Comparison of ENCODE assay signal across 18 cellular contexts in genomic region chr5:164869325-164869724, GRCh38.
DNase-seq lines count a peak whose midpoint lies in the region; ATAC-seq and TF ChIP-seq lines count a peak whose summit lies in the region.
"Had no signal": no experiment of that assay in that cellular context is flagged by ENCODE, and none has a peak within 500 bp of the region (broad histone marks: within the 10 kb centered on the region; RNA-seq: fewer than 3 reads in every experiment).

No MANE protein-coding gene starts in this region.

- peak overlapping the region; percentile 5 for H3K27ac Mint-ChIP-seq in activated B cell treated with CpG ODN at 0.5 μM for 24 hours
- H3K27ac Mint-ChIP-seq in natural killer cell, result no peak overlapping the region
- H3K27ac Mint-ChIP-seq: activated CD4-positive, alpha-beta T cell treated with anti-CD3 and anti-CD28 coated beads, Interleukin-2, amount 10 ng/mL, durations not matched to agents 24 days and 14 days had no signal

- no peak for DNase-seq in activated B cell treated with CpG ODN at 0.5 μM for 24 hours
- DNase-seq in NCI-H2196 treated with DMSO at 0.1 percent for 48 hours (lab: John Stamatoyannopoulos, UW; ENCODE audit: unreplicated experiment), result no peak
- DNase-seq in NCI-H446 treated with DMSO at 0.1 percent for 48 hours (lab: John Stamatoyannopoulos, UW), result no peak
- DNase-seq in natural killer cell, result no peak
- no peak for DNase-seq in stimulated activated CD4-positive, alpha-beta T cell treated with anti-CD3 and anti-CD28 coated beads, Interleukin-2, amount 100 ng/mL, for 48 hours
- DNase-seq: activated CD4-positive, alpha-beta T cell treated with anti-CD3 and anti-CD28 coated beads, Interleukin-2, amount 10 ng/mL, durations not matched to agents 24 days and 14 days; activated gamma-delta T cell treated with Interleukin-2 at 50 U/mL for 16 hours; adrenal gland; COR-L47; dermis blood vessel endothelial cell; NCI-H2029; NCI-H510A; small intestine; stimulated activated CD4-positive, alpha-beta T cell treated with anti-CD3 and anti-CD28 coated beads, Interleukin-4, amount 100 ng/mL, for 4 hours had no signal

- H3K4me1 Mint-ChIP-seq in activated B cell treated with CpG ODN at 0.5 μM for 24 hours (peaks cover 10% of the 10 kb centered on the region), natural killer cell (no peaks in the 10 kb centered on the region)
- H3K4me1 Mint-ChIP-seq: activated CD4-positive, alpha-beta T cell treated with anti-CD3 and anti-CD28 coated beads, Interleukin-2, amount 10 ng/mL, durations not matched to agents 24 days and 14 days had no signal

- CTCF ChIA-PET in activated B cell treated with CpG ODN at 0.5 μM for 24 hours (lab: Charles Lee), result no interaction called here

- POLR2A ChIA-PET in activated B cell treated with CpG ODN at 0.5 μM for 24 hours (lab: Charles Lee), result no interaction called here

- H3K4me3 Mint-ChIP-seq in activated B cell treated with CpG ODN at 0.5 μM for 24 hours (no peak overlapping the region), natural killer cell (no peak overlapping the region)
- H3K4me3 Mint-ChIP-seq: activated CD4-positive, alpha-beta T cell treated with anti-CD3 and anti-CD28 coated beads, Interleukin-2, amount 10 ng/mL, durations not matched to agents 24 days and 14 days had no signal

- intact Hi-C loops in activated B cell treated with CpG ODN at 0.5 μM for 24 hours (cut with micrococcal nuclease) (no loop called here), natural killer cell (cut with micrococcal nuclease) (no loop called here)

- H3K9me3 Mint-ChIP-seq in activated B cell treated with CpG ODN at 0.5 μM for 24 hours (peaks cover 4% of the 10 kb centered on the region), natural killer cell (peaks cover 14 to 18% of the 10 kb centered on the region in 2 donors)
- H3K9me3 Mint-ChIP-seq: activated CD4-positive, alpha-beta T cell treated with anti-CD3 and anti-CD28 coated beads, Interleukin-2, amount 10 ng/mL, durations not matched to agents 24 days and 14 days had no signal

- ATAC-seq in GM18868 (IDR thresholded peaks at IDR 0.05; ENCODE audit: unreplicated experiment) (peak; percentile 41), GM21423 (IDR thresholded peaks at IDR 0.05; ENCODE audit: unreplicated experiment) (peak; percentile 9), HG03159 (IDR thresholded peaks at IDR 0.05; ENCODE audit: unreplicated experiment) (peak; percentile 37), activated B cell treated with CpG ODN at 0.5 μM for 24 hours (ENCODE audit: low read depth) (no peak), natural killer cell (no peak)
- ATAC-seq: K562 had no signal

- no peak for TF ChIP-seq CTCF in activated B cell treated with CpG ODN at 0.5 μM for 24 hours (IDR thresholded peaks at IDR 0.05)
- no peak for TF ChIP-seq CTCF in natural killer cell (IDR thresholded peaks at IDR 0.05)

- H3K36me3 Mint-ChIP-seq in activated B cell treated with CpG ODN at 0.5 μM for 24 hours (ENCODE audit: low read depth) (no peaks in the 10 kb centered on the region), natural killer cell (no peaks in the 10 kb centered on the region)

- H3K27me3 Mint-ChIP-seq in activated B cell treated with CpG ODN at 0.5 μM for 24 hours, result no peaks in the 10 kb centered on the region
- no peaks in the 10 kb centered on the region for H3K27me3 Mint-ChIP-seq in natural killer cell (ENCODE audit: low read depth in 2 of 2)
- H3K27me3 Mint-ChIP-seq: activated CD4-positive, alpha-beta T cell treated with anti-CD3 and anti-CD28 coated beads, Interleukin-2, amount 10 ng/mL, durations not matched to agents 24 days and 14 days had no signal

Comparison
In these comparisons a context has a peak if more than half of its experiments do, and no peak if none do; other contexts are left out.
1. ATAC-seq: peak in GM18868 (single experiment), GM21423 (single experiment) and HG03159 (single experiment); none in activated B cell treated with CpG ODN at 0.5 μM for 24 hours (single experiment) and natural killer cell (0 of 3).